In the genomic region with DNA sequence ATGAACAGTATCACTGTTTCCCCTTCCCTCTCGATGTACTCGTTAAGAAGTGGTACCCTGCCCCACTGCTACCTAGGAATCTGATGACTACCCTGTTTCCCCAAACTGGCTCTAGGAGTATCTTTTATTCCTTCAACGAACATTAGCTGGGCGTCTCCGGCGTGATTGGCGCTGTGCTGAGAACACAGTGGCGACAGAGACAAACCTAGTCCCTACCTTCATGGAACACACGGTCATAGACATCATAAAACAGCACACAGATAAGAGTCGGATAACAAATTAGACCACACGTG, we compare ENCODE assay signal across 8 cellular contexts. TPM values are rescaled to one million over a fixed set of nuclear protein-coding genes. Genes with fewer than 3 reads are reported as not detected.
A peak's percentile ranks its signal among the peaks of the same experiment; 100 is the strongest.
DNase-seq lines count a peak whose midpoint lies in the region; ATAC-seq and TF ChIP-seq lines count a peak whose summit lies in the region.

No MANE protein-coding gene starts in this region.

- CTCF ChIA-PET in naive thymus-derived CD4-positive, alpha-beta T cell (lab: Charles Lee) = interaction anchor here (2.2 kb wide), 1 partner anchor 94 kb away, joined by 5 read pairs; the partner anchor contains the start of gene SIX5

- peaks cover 0 to 3% (median 0%) of the 10 kb centered on the region in 11 donors for H3K9me3 Mint-ChIP-seq in naive thymus-derived CD4-positive, alpha-beta T cell

- H3K4me3 Mint-ChIP-seq in naive thymus-derived CD4-positive, alpha-beta T cell = peak overlapping the region; percentile 90 to 100 (median 96)

- H3K36me3 ChIP-seq in BE2C = peaks cover 17% of the 10 kb centered on the region
- peaks cover 0 to 26% (median 3%) of the 10 kb centered on the region in 3 experiments for H3K36me3 ChIP-seq in naive thymus-derived CD4-positive, alpha-beta T cell (ENCODE audit: control insufficient read depth in 2 of 3, insufficient read depth in 3 of 3, low read length in 3 of 3)

- intact Hi-C loops in naive thymus-derived CD4-positive, alpha-beta T cell (cut with micrococcal nuclease) = loop anchor here (2.0 to 10.0 kb wide), 7 partner anchors 45 to 1380 kb away; partner anchors contain the start of genes AP2S1 (in 1 of the 2), DMWD (in 1 of the 2), QPCTL (in 1 of the 2) and RSPH6A (in 1 of the 2)

- H3K4me3 ChIP-seq in BE2C (ENCODE audit: low read depth, low read length) (peak overlapping the region; percentile 98), LNCaP clone FGC (ENCODE audit: low read depth, low read length) (peak overlapping the region; percentile 86)
- H3K4me3 ChIP-seq in naive thymus-derived CD4-positive, alpha-beta T cell (ENCODE audit: low read length) = peak overlapping the region; percentile 95

- H3K4me1 ChIP-seq in BE2C = no peaks in the 10 kb centered on the region
- H3K4me1 ChIP-seq in naive thymus-derived CD4-positive, alpha-beta T cell (ENCODE audit: control insufficient read depth in 2 of 2, insufficient read depth in 2 of 2, low read length in 2 of 2) = peaks cover 12 to 15% of the 10 kb centered on the region in 2 donors

- no peak for TF ChIP-seq CTCF in BE2C (IDR thresholded peaks at IDR 0.05; ENCODE audit: low read depth, low read length)
- TF ChIP-seq CTCF in LNCaP clone FGC (IDR thresholded peaks at IDR 0.05; ENCODE audit: control insufficient read depth, extremely low read depth, insufficient read depth) = no peak

- peak overlapping the region; percentile 86 for H3K27ac ChIP-seq in naive thymus-derived CD4-positive, alpha-beta T cell (ENCODE audit: low read depth, low read length)

- H3K27me3 ChIP-seq in BE2C = peaks cover 40% of the 10 kb centered on the region
- peaks cover 0 to 4% of the 10 kb centered on the region in 2 donors for H3K27me3 ChIP-seq in naive thymus-derived CD4-positive, alpha-beta T cell (ENCODE audit: control insufficient read depth in 2 of 2, insufficient read depth in 2 of 2, low read length in 2 of 2)

- POLR2A ChIA-PET in naive thymus-derived CD4-positive, alpha-beta T cell (lab: Charles Lee) = interaction anchor here (1.3 kb wide), 1 partner anchor 852 kb away, joined by 3 read pairs; no protein-coding TSS in a partner anchor

- DNase-seq in BE2C (no peak), LNCaP clone FGC (ENCODE audit: low read depth) (no peak), ecto neural progenitor cell (ENCODE audit: low spot score) (peak; percentile 52), 8988T (no peak), NK-92 (lab: John Stamatoyannopoulos, UW; ENCODE audit: unreplicated experiment) (no peak), RKO (ENCODE audit: low spot score) (no peak)
- peak in 1 of 9 donors; percentile 32 for DNase-seq in naive thymus-derived CD4-positive, alpha-beta T cell

- no peaks in the 10 kb centered on the region for H3K9me3 ChIP-seq in BE2C
- no peaks in the 10 kb centered on the region for H3K9me3 ChIP-seq in naive thymus-derived CD4-positive, alpha-beta T cell (ENCODE audit: control insufficient read depth in 2 of 3, low read length in 3 of 3)

- H3K27ac Mint-ChIP-seq in naive thymus-derived CD4-positive, alpha-beta T cell = peak overlapping the region; percentile 84 to 99 (median 95)

- peaks cover 0 to 9% (median 4%) of the 10 kb centered on the region in 5 donors for H3K36me3 Mint-ChIP-seq in naive thymus-derived CD4-positive, alpha-beta T cell

- ATAC-seq in naive thymus-derived CD4-positive, alpha-beta T cell = no peak
- ATAC-seq in GM18511 (IDR thresholded peaks at IDR 0.05; ENCODE audit: unreplicated experiment) = no peak

- H3K4me1 Mint-ChIP-seq in naive thymus-derived CD4-positive, alpha-beta T cell = peaks cover 29 to 37% (median 36%) of the 10 kb centered on the region in 7 donors

- H3K27me3 Mint-ChIP-seq in naive thymus-derived CD4-positive, alpha-beta T cell = peaks cover 6 to 37% (median 21%) of the 10 kb centered on the region in 5 donors

RNA-seq across cellular contexts. Expression of gene SYMPK, which starts 0.7 kb away (rescaled TPM):
- polyA plus RNA-seq in BE2C (2012; ENCODE audit: insufficient read depth, insufficient read length, low read depth) = 49.4 TPM
- total RNA-seq in naive thymus-derived CD4-positive, alpha-beta T cell = 100 to 1,000 TPM in 1 of 5 experiments, 10 to 100 TPM in 4; 81.3 to 110 (median 96.4) TPM
- 10 to 100 TPM in 1 of 2 donors, 1 to 10 TPM in 1; 9.9 to 22.7 TPM for polyA plus RNA-seq in naive thymus-derived CD4-positive, alpha-beta T cell

RNA-seq across cellular contexts. Expression of gene FOXA3, which starts 1.9 kb away (rescaled TPM):
- not detected for polyA plus RNA-seq in BE2C (2012; ENCODE audit: insufficient read depth, insufficient read length, low read depth)
- total RNA-seq in naive thymus-derived CD4-positive, alpha-beta T cell = not detected
- polyA plus RNA-seq in naive thymus-derived CD4-positive, alpha-beta T cell = not detected

RNA-seq across cellular contexts. Expression of gene IRF2BP1, which starts 23.7 kb away (rescaled TPM):
- polyA plus RNA-seq in BE2C (2012; ENCODE audit: insufficient read depth, insufficient read length, low read depth) = 65.5 TPM
- total RNA-seq in naive thymus-derived CD4-positive, alpha-beta T cell = 10 to 100 TPM; 16.4 to 38.7 (median 26.5) TPM
- 10 to 100 TPM in 1 of 2 donors, 1 to 10 TPM in 1; 6.2 to 11.6 TPM for polyA plus RNA-seq in naive thymus-derived CD4-positive, alpha-beta T cell

RNA-seq across cellular contexts. Expression of gene MYPOP, which starts 40.2 kb away (rescaled TPM):
- polyA plus RNA-seq in BE2C (2012; ENCODE audit: insufficient read depth, insufficient read length, low read depth) = 12.4 TPM
- total RNA-seq in naive thymus-derived CD4-positive, alpha-beta T cell = 10 to 100 TPM in 3 of 5 experiments, 1 to 10 TPM in 2; 7.0 to 14.5 (median 11.2) TPM
- under 1 TPM; 0.15 to 0.40 TPM for polyA plus RNA-seq in naive thymus-derived CD4-positive, alpha-beta T cell

RNA-seq across cellular contexts. Expression of gene RSPH6A, which starts 47.1 kb away (rescaled TPM):
- not detected for polyA plus RNA-seq in BE2C (2012; ENCODE audit: insufficient read depth, insufficient read length, low read depth)
- total RNA-seq in naive thymus-derived CD4-positive, alpha-beta T cell = under 1 TPM; 0.20 to 0.78 (median 0.56) TPM
- polyA plus RNA-seq in naive thymus-derived CD4-positive, alpha-beta T cell = not detected
